21 cellular contexts compared by ENCODE assay signal in the genomic region with DNA sequence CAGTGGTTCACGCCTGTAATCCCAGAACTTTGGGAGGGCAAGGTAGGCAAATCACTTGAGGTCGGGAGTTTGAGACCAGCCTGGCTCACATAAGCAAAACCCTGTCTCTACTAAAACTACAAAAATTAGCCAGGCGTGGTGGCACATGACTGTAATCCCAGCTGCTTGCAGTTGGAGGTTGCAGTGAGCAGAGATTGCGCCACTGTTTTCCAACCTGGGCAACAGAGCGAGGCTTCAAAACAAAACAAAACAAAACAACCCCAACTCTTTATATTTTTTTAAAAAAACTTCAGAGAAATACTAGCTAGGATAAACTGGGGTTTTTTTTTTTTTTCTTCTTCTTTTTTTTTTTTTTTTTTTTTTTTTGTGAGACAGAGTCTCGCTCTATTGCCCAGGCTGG. TPM values are rescaled to one million over a fixed set of nuclear protein-coding genes. Genes with fewer than 3 reads are reported as not detected.
A peak's percentile ranks its signal among the peaks of the same experiment; 100 is the strongest.
DNase-seq lines count a peak whose midpoint lies in the region; ATAC-seq and TF ChIP-seq lines count a peak whose summit lies in the region.
"Had no signal": no experiment of that assay in that cellular context is flagged by ENCODE, and none has a peak within 500 bp of the region (broad histone marks: within the 10 kb centered on the region; RNA-seq: fewer than 3 reads in every experiment).

No MANE protein-coding gene starts in this region.

- H3K4me3 ChIP-seq in epithelial cell of proximal tubule (ENCODE audit: low read depth, low read length) (no peak overlapping the region), right lobe of liver (no peak overlapping the region)

- H3K36me3 Mint-ChIP-seq in activated T-cell treated with anti-CD3 and anti-CD28 coated beads, Interleukin-2, amount 50 U/mL, for 24 hours (ENCODE audit: low read depth), result peaks cover 94% of the 10 kb centered on the region

- H3K27ac Mint-ChIP-seq in activated T-cell treated with anti-CD3 and anti-CD28 coated beads, Interleukin-2, amount 50 U/mL, for 24 hours, result peak overlapping the region; percentile 47

- no peaks in the 10 kb centered on the region for H3K27me3 Mint-ChIP-seq in activated T-cell treated with anti-CD3 and anti-CD28 coated beads, Interleukin-2, amount 50 U/mL, for 24 hours
- H3K27me3 Mint-ChIP-seq: CD4-positive, CD25-positive, alpha-beta regulatory T cell had no signal

- H3K4me1 ChIP-seq in right lobe of liver, result no peaks in the 10 kb centered on the region
- H3K4me1 ChIP-seq: Caco-2 had no signal

- H3K9me3 ChIP-seq in right lobe of liver, result no peaks in the 10 kb centered on the region
- H3K9me3 ChIP-seq: Caco-2 had no signal

- no peaks in the 10 kb centered on the region for H3K27me3 ChIP-seq in right lobe of liver

- TF ChIP-seq CTCF in epithelial cell of proximal tubule (conservative IDR thresholded peaks at IDR 0.05; ENCODE audit: low read depth, low read length), result peak; percentile 15
- TF ChIP-seq CTCF in right lobe of liver (IDR thresholded peaks at IDR 0.05), result peak in 2 of 4 donors; percentile 5 to 12

- no peak overlapping the region for H3K4me3 Mint-ChIP-seq in activated T-cell treated with anti-CD3 and anti-CD28 coated beads, Interleukin-2, amount 50 U/mL, for 24 hours
- H3K4me3 Mint-ChIP-seq: CD4-positive, CD25-positive, alpha-beta regulatory T cell; H9 had no signal

- peaks cover 19% of the 10 kb centered on the region for H3K4me1 Mint-ChIP-seq in activated T-cell treated with anti-CD3 and anti-CD28 coated beads, Interleukin-2, amount 50 U/mL, for 24 hours (ENCODE audit: low read depth)
- H3K4me1 Mint-ChIP-seq: H9 had no signal

- no peak for DNase-seq in activated T-cell treated with anti-CD3 and anti-CD28 coated beads, Interleukin-2, amount 50 U/mL, for 24 hours
- DNase-seq in activated T-cell treated with anti-CD3 and anti-CD28 coated beads for 4 hours (no peak), epithelial cell of proximal tubule (ENCODE audit: low read depth) (peak; percentile 18), right lobe of liver (no peak), GM03348 (ENCODE audit: low spot score) (no peak), HCEC 1CT (no peak)
- DNase-seq in activated CD4-positive, alpha-beta T cell treated with anti-CD3 and anti-CD28 coated beads for 4 hours, result no peak
- DNase-seq: 8988T; Caco-2; CD4-positive, CD25-positive, alpha-beta regulatory T cell; DMS153; GDM1; H9; KG1; NCI-H1092 treated with DMSO at 0.1 percent for 48 hours; NCI-H1694; NCI-H2081 treated with DMSO at 0.1 percent for 48 hours had no signal

- H3K27ac ChIP-seq in right lobe of liver, result peak overlapping the region in 1 of 3 donors; percentile 17

- peaks cover 17 to 97% (median 69%) of the 10 kb centered on the region in 4 donors for H3K36me3 ChIP-seq in right lobe of liver

- peak; percentile 58 to 79 (median 64) for ATAC-seq in right lobe of liver
- ATAC-seq in HG03039 (IDR thresholded peaks at IDR 0.05; ENCODE audit: unreplicated experiment), result no peak
- ATAC-seq: Right ventricle myocardium inferior had no signal

- no peak for TF ChIP-seq POLR2A in right lobe of liver (IDR thresholded peaks at IDR 0.05)

- intact Hi-C loops in right lobe of liver (cut with DNase I), result no loop called here

- WGBS in right lobe of liver (ENCODE audit: insufficient coverage, low coverage, low lambda C conversion rate, missing lambda C conversion rate), result 54% methylated on average over 5 of the region's 6 CpGs

- no peaks in the 10 kb centered on the region for H3K9me3 Mint-ChIP-seq in activated T-cell treated with anti-CD3 and anti-CD28 coated beads, Interleukin-2, amount 50 U/mL, for 24 hours
- H3K9me3 Mint-ChIP-seq: CD4-positive, CD25-positive, alpha-beta regulatory T cell; H9 had no signal

RNA-seq across cellular contexts. Expression of gene RAPSN, which starts 31.8 kb away (rescaled TPM):
- total RNA-seq in epithelial cell of proximal tubule (not detected in 2 replicates), right lobe of liver (under 1 TPM in 3 of 6 experiments, not detected in 3; 0.15 to 0.49 (median 0.25) TPM)
- total RNA-seq: Daoy, SK-MEL-5 had no signal

RNA-seq across cellular contexts. Expression of gene PSMC3, which starts 54.5 kb away (rescaled TPM):
- 169 and 319 TPM in 2 replicates for total RNA-seq in epithelial cell of proximal tubule
- 10 to 100 TPM; 52.5 to 98.1 (median 63.3) TPM for total RNA-seq in right lobe of liver
